Comparison of ENCODE assay signal across 13 cellular contexts in genomic region chr4:25123236-25123635, GRCh38. TPM values are rescaled to one million over a fixed set of nuclear protein-coding genes. Genes with fewer than 3 reads are reported as not detected.
DNase-seq lines count a peak whose midpoint lies in the region; ATAC-seq and TF ChIP-seq lines count a peak whose summit lies in the region.
"Had no signal": no experiment of that assay in that cellular context is flagged by ENCODE, and none has a peak within 500 bp of the region (broad histone marks: within the 10 kb centered on the region; RNA-seq: fewer than 3 reads in every experiment).

No MANE protein-coding gene starts in this region.

- peaks cover 9% of the 10 kb centered on the region for H3K4me1 Mint-ChIP-seq in activated CD8-positive, alpha-beta T cell treated with anti-CD3 and anti-CD28 coated beads for 36 hours (ENCODE audit: low read depth)
- H3K4me1 Mint-ChIP-seq in activated CD8-positive, alpha-beta T cell treated with anti-CD3 and anti-CD28 coated beads, Interleukin-2, amount 10 ng/mL, durations not matched to agents 7 days and 5 days (ENCODE audit: low read depth): peaks cover 6% of the 10 kb centered on the region
- H3K4me1 Mint-ChIP-seq in activated CD4-positive, alpha-beta memory T cell treated with anti-CD3 and anti-CD28 coated beads, Interleukin-2, amount 10 ng/mL, durations not matched to agents 7 days and 5 days: peaks cover 15% of the 10 kb centered on the region
- H3K4me1 Mint-ChIP-seq in WTC11: peaks cover 11% of the 10 kb centered on the region

- peak; percentile 83 for ATAC-seq in activated CD8-positive, alpha-beta T cell treated with anti-CD3 and anti-CD28 coated beads for 36 hours
- no peak for ATAC-seq in activated CD8-positive, alpha-beta T cell treated with anti-CD3 and anti-CD28 coated beads, Interleukin-2, amount 10 ng/mL, durations not matched to agents 7 days and 5 days
- peak; percentile 90 for ATAC-seq in GM21367 (IDR thresholded peaks at IDR 0.05; ENCODE audit: unreplicated experiment)
- ATAC-seq in HG03025 (IDR thresholded peaks at IDR 0.05; ENCODE audit: low FRiP score, unreplicated experiment): peak; percentile 84
- no peak for ATAC-seq in esophagus mucosa
- ATAC-seq in WTC11: no peak
- ATAC-seq: HCT116, left cardiac atrium had no signal

- H3K36me3 Mint-ChIP-seq in activated CD8-positive, alpha-beta T cell treated with anti-CD3 and anti-CD28 coated beads for 36 hours (ENCODE audit: low read depth): peaks cover 9% of the 10 kb centered on the region
- peaks cover 25% of the 10 kb centered on the region for H3K36me3 Mint-ChIP-seq in activated CD8-positive, alpha-beta T cell treated with anti-CD3 and anti-CD28 coated beads, Interleukin-2, amount 10 ng/mL, durations not matched to agents 7 days and 5 days (ENCODE audit: low read depth)
- peaks cover 28% of the 10 kb centered on the region for H3K36me3 Mint-ChIP-seq in activated CD4-positive, alpha-beta memory T cell treated with anti-CD3 and anti-CD28 coated beads, Interleukin-2, amount 10 ng/mL, durations not matched to agents 7 days and 5 days (ENCODE audit: low read depth)
- H3K36me3 Mint-ChIP-seq in WTC11: no peaks in the 10 kb centered on the region

- peak overlapping the region; percentile 18 for H3K27ac Mint-ChIP-seq in activated CD8-positive, alpha-beta T cell treated with anti-CD3 and anti-CD28 coated beads for 36 hours
- H3K27ac Mint-ChIP-seq in activated CD8-positive, alpha-beta T cell treated with anti-CD3 and anti-CD28 coated beads, Interleukin-2, amount 10 ng/mL, durations not matched to agents 7 days and 5 days: no peak overlapping the region
- peak overlapping the region; percentile 19 for H3K27ac Mint-ChIP-seq in activated CD4-positive, alpha-beta memory T cell treated with anti-CD3 and anti-CD28 coated beads, Interleukin-2, amount 10 ng/mL, durations not matched to agents 7 days and 5 days
- no peak overlapping the region for H3K27ac Mint-ChIP-seq in WTC11
- H3K27ac Mint-ChIP-seq: type B pancreatic cell had no signal

- CTCF ChIA-PET in activated CD8-positive, alpha-beta T cell treated with anti-CD3 and anti-CD28 coated beads for 36 hours (lab: Charles Lee): no interaction called here
- CTCF ChIA-PET in activated CD8-positive, alpha-beta T cell treated with anti-CD3 and anti-CD28 coated beads, Interleukin-2, amount 10 ng/mL, durations not matched to agents 7 days and 5 days (lab: Charles Lee): interaction anchor here (0.9 kb wide), 1 partner anchor 21 kb away, joined by 4 read pairs; no protein-coding TSS in a partner anchor
- CTCF ChIA-PET in activated CD4-positive, alpha-beta memory T cell treated with anti-CD3 and anti-CD28 coated beads, Interleukin-2, amount 10 ng/mL, durations not matched to agents 7 days and 5 days (lab: Charles Lee): no interaction called here
- CTCF ChIA-PET in WTC11 (lab: Charles Lee): interaction anchor here (1.5 kb wide), 1 partner anchor 21 kb away, joined by 6 read pairs; no protein-coding TSS in a partner anchor

- TF ChIP-seq CTCF in activated CD8-positive, alpha-beta T cell treated with anti-CD3 and anti-CD28 coated beads for 36 hours (IDR thresholded peaks at IDR 0.05): no peak
- no peak for TF ChIP-seq CTCF in WTC11 (IDR thresholded peaks at IDR 0.05)

- intact Hi-C loops in activated CD8-positive, alpha-beta T cell treated with anti-CD3 and anti-CD28 coated beads for 36 hours (cut with micrococcal nuclease): no loop called here

- no peak overlapping the region for H3K4me3 Mint-ChIP-seq in activated CD8-positive, alpha-beta T cell treated with anti-CD3 and anti-CD28 coated beads for 36 hours
- no peak overlapping the region for H3K4me3 Mint-ChIP-seq in activated CD8-positive, alpha-beta T cell treated with anti-CD3 and anti-CD28 coated beads, Interleukin-2, amount 10 ng/mL, durations not matched to agents 7 days and 5 days
- no peak overlapping the region for H3K4me3 Mint-ChIP-seq in activated CD4-positive, alpha-beta memory T cell treated with anti-CD3 and anti-CD28 coated beads, Interleukin-2, amount 10 ng/mL, durations not matched to agents 7 days and 5 days
- no peak overlapping the region for H3K4me3 Mint-ChIP-seq in WTC11
- H3K4me3 Mint-ChIP-seq: type B pancreatic cell had no signal

- no peaks in the 10 kb centered on the region for H3K27me3 Mint-ChIP-seq in activated CD8-positive, alpha-beta T cell treated with anti-CD3 and anti-CD28 coated beads for 36 hours
- no peaks in the 10 kb centered on the region for H3K27me3 Mint-ChIP-seq in activated CD8-positive, alpha-beta T cell treated with anti-CD3 and anti-CD28 coated beads, Interleukin-2, amount 10 ng/mL, durations not matched to agents 7 days and 5 days (ENCODE audit: low read depth)
- no peaks in the 10 kb centered on the region for H3K27me3 Mint-ChIP-seq in activated CD4-positive, alpha-beta memory T cell treated with anti-CD3 and anti-CD28 coated beads, Interleukin-2, amount 10 ng/mL, durations not matched to agents 7 days and 5 days
- no peaks in the 10 kb centered on the region for H3K27me3 Mint-ChIP-seq in WTC11 (ENCODE audit: low read depth)
- H3K27me3 Mint-ChIP-seq: type B pancreatic cell had no signal

- H3K9me3 Mint-ChIP-seq in activated CD8-positive, alpha-beta T cell treated with anti-CD3 and anti-CD28 coated beads for 36 hours: no peaks in the 10 kb centered on the region
- no peaks in the 10 kb centered on the region for H3K9me3 Mint-ChIP-seq in activated CD8-positive, alpha-beta T cell treated with anti-CD3 and anti-CD28 coated beads, Interleukin-2, amount 10 ng/mL, durations not matched to agents 7 days and 5 days (ENCODE audit: insufficient read depth)
- no peaks in the 10 kb centered on the region for H3K9me3 Mint-ChIP-seq in activated CD4-positive, alpha-beta memory T cell treated with anti-CD3 and anti-CD28 coated beads, Interleukin-2, amount 10 ng/mL, durations not matched to agents 7 days and 5 days
- H3K9me3 Mint-ChIP-seq in WTC11: no peaks in the 10 kb centered on the region
- H3K9me3 Mint-ChIP-seq: type B pancreatic cell had no signal

- POLR2A ChIA-PET in activated CD8-positive, alpha-beta T cell treated with anti-CD3 and anti-CD28 coated beads for 36 hours (lab: Charles Lee): no interaction called here
- POLR2A ChIA-PET in activated CD8-positive, alpha-beta T cell treated with anti-CD3 and anti-CD28 coated beads, Interleukin-2, amount 10 ng/mL, durations not matched to agents 7 days and 5 days (lab: Charles Lee): no interaction called here
- POLR2A ChIA-PET in activated CD4-positive, alpha-beta memory T cell treated with anti-CD3 and anti-CD28 coated beads, Interleukin-2, amount 10 ng/mL, durations not matched to agents 7 days and 5 days (lab: Charles Lee): no interaction called here
- POLR2A ChIA-PET in WTC11 (lab: Charles Lee): no interaction called here

- peak; percentile 17 for DNase-seq in activated CD8-positive, alpha-beta T cell treated with anti-CD3 and anti-CD28 coated beads for 36 hours
- no peak for DNase-seq in activated CD8-positive, alpha-beta T cell treated with anti-CD3 and anti-CD28 coated beads, Interleukin-2, amount 10 ng/mL, durations not matched to agents 7 days and 5 days
- no peak for DNase-seq in activated CD4-positive, alpha-beta memory T cell treated with anti-CD3 and anti-CD28 coated beads, Interleukin-2, amount 10 ng/mL, durations not matched to agents 7 days and 5 days
- DNase-seq in WTC11 (ENCODE audit: low spot score): no peak
- no peak for DNase-seq in NCI-H345 treated with DMSO at 0.1 percent for 48 hours (lab: John Stamatoyannopoulos, UW; ENCODE audit: unreplicated experiment)
- DNase-seq: left cardiac atrium, MM.1S, NCI-H526 had no signal

TF ChIP-seq in WTC11, 78 proteins besides CTCF, POLR2A, EP300 and RAD21:
- no peak for TF ChIP-seq ETV6 (CRISPR knock-in tag; IDR thresholded peaks at IDR 0.05)
- TF ChIP-seq ZNF317 (CRISPR knock-in tag; IDR thresholded peaks at IDR 0.05; ENCODE audit: borderline replicate concordance, low read depth): no peak
- no peak for TF ChIP-seq FOXK1 (CRISPR knock-in tag; IDR thresholded peaks at IDR 0.05)
- no peak for TF ChIP-seq MXD4 (CRISPR knock-in tag; IDR thresholded peaks at IDR 0.05; ENCODE audit: borderline replicate concordance)

RNA-seq across cellular contexts. Expression of gene SEPSECS, which starts 37.0 kb away (rescaled TPM):
- 10 to 100 TPM; 13.9 to 15.2 TPM for total RNA-seq in activated CD8-positive, alpha-beta T cell treated with anti-CD3 and anti-CD28 coated beads for 36 hours
- 10 to 100 TPM; 10.8 to 12.5 TPM for total RNA-seq in activated CD8-positive, alpha-beta T cell treated with anti-CD3 and anti-CD28 coated beads, Interleukin-2, amount 10 ng/mL, durations not matched to agents 7 days and 5 days
- 10 to 100 TPM; 15.1 to 15.2 TPM for total RNA-seq in activated CD4-positive, alpha-beta memory T cell treated with anti-CD3 and anti-CD28 coated beads, Interleukin-2, amount 10 ng/mL, durations not matched to agents 7 days and 5 days
- total RNA-seq in esophagus mucosa (4.4 TPM), WTC11 (2021) (4.6 to 7.0 TPM (median 6.2 TPM) in 3 replicates)

Comparison
In these comparisons a context has a peak if more than half of its experiments do, and no peak if none do; other contexts are left out.
1. ATAC-seq: peak in activated CD8-positive, alpha-beta T cell treated with anti-CD3 and anti-CD28 coated beads for 36 hours (single experiment), GM21367 (single experiment) and HG03025 (single experiment); none in activated CD8-positive, alpha-beta T cell treated with anti-CD3 and anti-CD28 coated beads, Interleukin-2, amount 10 ng/mL, durations not matched to agents 7 days and 5 days (single experiment), esophagus mucosa (single experiment) and WTC11 (single experiment).
2. H3K27ac Mint-ChIP-seq: peak in activated CD8-positive, alpha-beta T cell treated with anti-CD3 and anti-CD28 coated beads for 36 hours (single experiment) and activated CD4-positive, alpha-beta memory T cell treated with anti-CD3 and anti-CD28 coated beads, Interleukin-2, amount 10 ng/mL, durations not matched to agents 7 days and 5 days (single experiment); none in activated CD8-positive, alpha-beta T cell treated with anti-CD3 and anti-CD28 coated beads, Interleukin-2, amount 10 ng/mL, durations not matched to agents 7 days and 5 days (single experiment) and WTC11 (single experiment).
3. CTCF ChIA-PET loops: an anchor here in activated CD8-positive, alpha-beta T cell treated with anti-CD3 and anti-CD28 coated beads, Interleukin-2, amount 10 ng/mL, durations not matched to agents 7 days and 5 days (0.9 kb wide) and WTC11 (1.5 kb wide); none called in activated CD8-positive, alpha-beta T cell treated with anti-CD3 and anti-CD28 coated beads for 36 hours and activated CD4-positive, alpha-beta memory T cell treated with anti-CD3 and anti-CD28 coated beads, Interleukin-2, amount 10 ng/mL, durations not matched to agents 7 days and 5 days.